In the genomic region with DNA sequence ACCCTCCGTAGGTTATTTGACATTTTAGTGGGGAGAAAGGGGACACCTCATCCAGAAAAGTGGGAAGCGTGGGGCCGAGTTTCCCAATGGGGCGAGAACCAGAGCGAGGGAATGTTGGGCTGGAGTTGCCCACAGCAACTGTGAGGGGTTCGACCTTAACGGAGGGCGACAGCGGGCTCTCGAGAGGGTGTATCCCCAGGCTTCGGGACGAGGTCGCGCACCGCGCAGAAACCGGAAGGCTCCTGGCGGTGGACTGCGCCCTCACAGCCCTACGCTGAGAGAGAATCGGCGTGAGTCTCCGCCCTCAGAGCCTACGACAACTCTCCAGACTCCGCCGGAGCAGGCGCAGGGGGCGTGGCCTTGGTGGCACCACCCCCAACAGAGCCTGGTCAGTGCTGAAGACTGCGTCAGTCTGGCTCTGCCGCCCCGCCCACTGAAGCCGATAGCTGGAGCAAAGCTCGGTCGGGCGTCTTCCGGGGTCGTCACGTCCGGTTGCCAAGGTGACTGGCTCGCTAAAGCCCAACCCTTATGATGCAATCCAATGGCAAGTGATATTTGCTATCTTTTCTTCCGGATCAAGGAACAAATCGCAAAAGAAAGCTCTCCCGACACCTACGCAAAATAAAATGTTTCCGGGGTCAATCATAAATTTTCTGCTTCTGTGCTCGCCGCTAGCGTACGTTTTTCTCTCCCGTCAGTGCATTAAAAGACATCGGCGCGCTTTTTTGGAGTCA, we compare ENCODE assay signal across 1 cellular context.
TF ChIP-seq lines count a peak whose summit lies in the region.

Gene LRIF1, minus strand, starts transcription at position 257 of the 734 bp plus-strand sequence. Its CDS starts 234 bp downstream, at position 23.

TF ChIP-seq in K562, 482 proteins besides CTCF, POLR2A, EP300 and RAD21 (continued from another document and continues in another):
- TF ChIP-seq CAMTA2 (CRISPR knock-in tag; conservative IDR thresholded peaks at IDR 0.05), result no peak
- TF ChIP-seq SIN3A (IDR thresholded peaks at IDR 0.05; ENCODE audit: borderline replicate concordance in 2 of 2, control insufficient read depth in 1 of 2, low read depth in 2 of 2, low read length in 2 of 2), result peak; percentile 74 to 87; a peak in 2 of 4 replicates
- peak; percentile 75; the same call in 1 of the 2 replicates for TF ChIP-seq GTF2E2 (tag; IDR thresholded peaks at IDR 0.05)
- TF ChIP-seq HES1 (IDR thresholded peaks at IDR 0.05; ENCODE audit: low read depth), result peak; percentile 36; the same call in 1 of the 2 replicates
- TF ChIP-seq CBX1 (IDR thresholded peaks at IDR 0.05; ENCODE audit: low read depth), result peak; percentile 73
- no peak for TF ChIP-seq KAT2B (IDR thresholded peaks at IDR 0.05; ENCODE audit: low read depth, low read length)
- peak; percentile 19; the same call in 1 of the 2 replicates for TF ChIP-seq TRIM28 (IDR thresholded peaks at IDR 0.05)
- peak; percentile 78 for TF ChIP-seq BMI1 (IDR thresholded peaks at IDR 0.05; ENCODE audit: low read length)
- peak; percentile 56; the same call in 1 of the 2 replicates for TF ChIP-seq E4F1 (CRISPR knock-in tag; IDR thresholded peaks at IDR 0.05; ENCODE audit: borderline replicate concordance)
- TF ChIP-seq NCOA4 (IDR thresholded peaks at IDR 0.05; ENCODE audit: partially characterized antibody), result no peak
- peak in 1 of 2 experiments; percentile 72; a peak in 2 of 4 replicates for TF ChIP-seq ZMIZ1 (IDR thresholded peaks at IDR 0.05; ENCODE audit: low read depth in 2 of 2, low read length in 2 of 2)
- TF ChIP-seq, protein P1, sequence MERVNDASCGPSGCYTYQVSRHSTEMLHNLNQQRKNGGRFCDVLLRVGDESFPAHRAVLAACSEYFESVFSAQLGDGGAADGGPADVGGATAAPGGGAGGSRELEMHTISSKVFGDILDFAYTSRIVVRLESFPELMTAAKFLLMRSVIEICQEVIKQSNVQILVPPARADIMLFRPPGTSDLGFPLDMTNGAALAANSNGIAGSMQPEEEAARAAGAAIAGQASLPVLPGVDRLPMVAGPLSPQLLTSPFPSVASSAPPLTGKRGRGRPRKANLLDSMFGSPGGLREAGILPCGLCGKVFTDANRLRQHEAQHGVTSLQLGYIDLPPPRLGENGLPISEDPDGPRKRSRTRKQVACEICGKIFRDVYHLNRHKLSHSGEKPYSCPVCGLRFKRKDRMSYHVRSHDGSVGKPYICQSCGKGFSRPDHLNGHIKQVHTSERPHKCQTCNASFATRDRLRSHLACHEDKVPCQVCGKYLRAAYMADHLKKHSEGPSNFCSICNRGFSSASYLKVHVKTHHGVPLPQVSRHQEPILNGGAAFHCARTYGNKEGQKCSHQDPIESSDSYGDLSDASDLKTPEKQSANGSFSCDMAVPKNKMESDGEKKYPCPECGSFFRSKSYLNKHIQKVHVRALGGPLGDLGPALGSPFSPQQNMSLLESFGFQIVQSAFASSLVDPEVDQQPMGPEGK (CRISPR knock-in tag; IDR thresholded peaks at IDR 0.05; ENCODE audit: borderline replicate concordance), result 0 out of 2 replicates have a peak, but pooled peaks have one; percentile 58
- peak; percentile 84; the same call in 1 of the 2 replicates for TF ChIP-seq SMAD3 (CRISPR knock-in tag; conservative IDR thresholded peaks at IDR 0.05)
- peak; percentile 98 for TF ChIP-seq ELF2 (CRISPR knock-in tag; IDR thresholded peaks at IDR 0.05)
- TF ChIP-seq, protein P2, sequence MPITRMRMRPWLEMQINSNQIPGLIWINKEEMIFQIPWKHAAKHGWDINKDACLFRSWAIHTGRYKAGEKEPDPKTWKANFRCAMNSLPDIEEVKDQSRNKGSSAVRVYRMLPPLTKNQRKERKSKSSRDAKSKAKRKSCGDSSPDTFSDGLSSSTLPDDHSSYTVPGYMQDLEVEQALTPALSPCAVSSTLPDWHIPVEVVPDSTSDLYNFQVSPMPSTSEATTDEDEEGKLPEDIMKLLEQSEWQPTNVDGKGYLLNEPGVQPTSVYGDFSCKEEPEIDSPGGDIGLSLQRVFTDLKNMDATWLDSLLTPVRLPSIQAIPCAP (CRISPR knock-in tag; IDR thresholded peaks at IDR 0.05; ENCODE audit: borderline replicate concordance), result no peak
- TF ChIP-seq RFX5 (IDR thresholded peaks at IDR 0.05; ENCODE audit: low read depth, low read length), result 0 out of 2 replicates have a peak, but pooled peaks have one; percentile 12
- TF ChIP-seq, protein P3, sequence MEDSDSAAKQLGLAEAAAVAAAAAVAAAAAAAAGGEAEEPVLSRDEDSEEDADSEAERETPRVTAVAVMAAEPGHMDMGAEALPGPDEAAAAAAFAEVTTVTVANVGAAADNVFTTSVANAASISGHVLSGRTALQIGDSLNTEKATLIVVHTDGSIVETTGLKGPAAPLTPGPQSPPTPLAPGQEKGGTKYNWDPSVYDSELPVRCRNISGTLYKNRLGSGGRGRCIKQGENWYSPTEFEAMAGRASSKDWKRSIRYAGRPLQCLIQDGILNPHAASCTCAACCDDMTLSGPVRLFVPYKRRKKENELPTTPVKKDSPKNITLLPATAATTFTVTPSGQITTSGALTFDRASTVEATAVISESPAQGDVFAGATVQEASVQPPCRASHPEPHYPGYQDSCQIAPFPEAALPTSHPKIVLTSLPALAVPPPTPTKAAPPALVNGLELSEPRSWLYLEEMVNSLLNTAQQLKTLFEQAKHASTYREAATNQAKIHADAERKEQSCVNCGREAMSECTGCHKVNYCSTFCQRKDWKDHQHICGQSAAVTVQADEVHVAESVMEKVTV (CRISPR knock-in tag; IDR thresholded peaks at IDR 0.05), result peak; percentile 28; the same call in 1 of the 2 replicates
- TF ChIP-seq OTX1 (CRISPR knock-in tag; IDR thresholded peaks at IDR 0.05), result peak; percentile 84
- TF ChIP-seq ELF4 (CRISPR knock-in tag; IDR thresholded peaks at IDR 0.05), result peak; percentile 51; the same call in 1 of the 2 replicates
- TF ChIP-seq RBM15 (IDR thresholded peaks at IDR 0.05; ENCODE audit: insufficient read depth, low read length), result no peak
- TF ChIP-seq KDM2B (CRISPR knock-in tag; IDR thresholded peaks at IDR 0.05), result 0 out of 2 replicates have a peak, but pooled peaks have one; percentile 52
- no peak for TF ChIP-seq ZNF282 (CRISPR knock-in tag; IDR thresholded peaks at IDR 0.05)
- TF ChIP-seq MXD1 (CRISPR knock-in tag; IDR thresholded peaks at IDR 0.05; ENCODE audit: borderline replicate concordance, poor library complexity, severe bottlenecking), result peak; percentile 3
- 0 out of 2 replicates have a peak, but pooled peaks have one; percentile 5 for TF ChIP-seq ATF1 (CRISPR knock-in tag; IDR thresholded peaks at IDR 0.05)
- TF ChIP-seq ATF1 (tag; IDR thresholded peaks at IDR 0.05), result peak; percentile 99
- TF ChIP-seq ZNF263 (CRISPR knock-in tag; IDR thresholded peaks at IDR 0.05; ENCODE audit: borderline replicate concordance), result peak; percentile 55; the same call in 1 of the 2 replicates
- 0 out of 2 replicates have a peak, but pooled peaks have one; percentile 8 for TF ChIP-seq ZNF583 (CRISPR knock-in tag; IDR thresholded peaks at IDR 0.05)
- 0 out of 2 replicates have a peak, but pooled peaks have one; percentile 43 for TF ChIP-seq ZNF644 (tag; IDR thresholded peaks at IDR 0.05; ENCODE audit: low read depth)
- TF ChIP-seq POLR2B (IDR thresholded peaks at IDR 0.05; ENCODE audit: low read depth, partially characterized antibody), result peak; percentile 98
- 0 out of 2 replicates have a peak, but pooled peaks have one; percentile 1 for TF ChIP-seq BRD4 (IDR thresholded peaks at IDR 0.05)
- TF ChIP-seq HDAC2 (IDR thresholded peaks at IDR 0.05), result no peak
- peak; percentile 62 to 73; a peak in 3 of 4 replicates for TF ChIP-seq FOXK2 (conservative IDR thresholded peaks at IDR 0.05 in 1 of 2, IDR thresholded peaks at IDR 0.05 in 1 of 2; ENCODE audit: low read depth in 2 of 2)
- TF ChIP-seq ZC3H4 (CRISPR knock-in tag; IDR thresholded peaks at IDR 0.05; ENCODE audit: borderline replicate concordance), result no peak
- peak; percentile 40 for TF ChIP-seq BHLHE40 (IDR thresholded peaks at IDR 0.05; ENCODE audit: low read length)
- TF ChIP-seq IRF9 (tag; IDR thresholded peaks at IDR 0.05), result peak; percentile 97
- TF ChIP-seq ETV5 (CRISPR knock-in tag; IDR thresholded peaks at IDR 0.05; ENCODE audit: low read depth), result peak; percentile 85
- 0 out of 2 replicates have a peak, but pooled peaks have one; percentile 38 for TF ChIP-seq PTTG1 (tag; IDR thresholded peaks at IDR 0.05; ENCODE audit: low read depth)
- TF ChIP-seq C11orf30 (IDR thresholded peaks at IDR 0.05; ENCODE audit: low read depth), result peak; percentile 74
- TF ChIP-seq RNF2 (IDR thresholded peaks at IDR 0.05), result peak; percentile 39; the same call in 1 of the 2 replicates
- 0 out of 2 replicates have a peak, but pooled peaks have one; percentile 5 for TF ChIP-seq NFE2 (IDR thresholded peaks at IDR 0.05; ENCODE audit: low read depth)
- TF ChIP-seq SFPQ (IDR thresholded peaks at IDR 0.05; ENCODE audit: low read depth, low read length), result no peak
- no peak for TF ChIP-seq SMARCA4 (IDR thresholded peaks at IDR 0.05)
- TF ChIP-seq, protein P4, sequence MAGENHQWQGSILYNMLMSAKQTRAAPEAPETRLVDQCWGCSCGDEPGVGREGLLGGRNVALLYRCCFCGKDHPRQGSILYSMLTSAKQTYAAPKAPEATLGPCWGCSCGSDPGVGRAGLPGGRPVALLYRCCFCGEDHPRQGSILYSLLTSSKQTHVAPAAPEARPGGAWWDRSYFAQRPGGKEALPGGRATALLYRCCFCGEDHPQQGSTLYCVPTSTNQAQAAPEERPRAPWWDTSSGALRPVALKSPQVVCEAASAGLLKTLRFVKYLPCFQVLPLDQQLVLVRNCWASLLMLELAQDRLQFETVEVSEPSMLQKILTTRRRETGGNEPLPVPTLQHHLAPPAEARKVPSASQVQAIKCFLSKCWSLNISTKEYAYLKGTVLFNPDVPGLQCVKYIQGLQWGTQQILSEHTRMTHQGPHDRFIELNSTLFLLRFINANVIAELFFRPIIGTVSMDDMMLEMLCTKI (IDR thresholded peaks at IDR 0.05; ENCODE audit: partially characterized antibody), result no peak
